In the genomic region with DNA sequence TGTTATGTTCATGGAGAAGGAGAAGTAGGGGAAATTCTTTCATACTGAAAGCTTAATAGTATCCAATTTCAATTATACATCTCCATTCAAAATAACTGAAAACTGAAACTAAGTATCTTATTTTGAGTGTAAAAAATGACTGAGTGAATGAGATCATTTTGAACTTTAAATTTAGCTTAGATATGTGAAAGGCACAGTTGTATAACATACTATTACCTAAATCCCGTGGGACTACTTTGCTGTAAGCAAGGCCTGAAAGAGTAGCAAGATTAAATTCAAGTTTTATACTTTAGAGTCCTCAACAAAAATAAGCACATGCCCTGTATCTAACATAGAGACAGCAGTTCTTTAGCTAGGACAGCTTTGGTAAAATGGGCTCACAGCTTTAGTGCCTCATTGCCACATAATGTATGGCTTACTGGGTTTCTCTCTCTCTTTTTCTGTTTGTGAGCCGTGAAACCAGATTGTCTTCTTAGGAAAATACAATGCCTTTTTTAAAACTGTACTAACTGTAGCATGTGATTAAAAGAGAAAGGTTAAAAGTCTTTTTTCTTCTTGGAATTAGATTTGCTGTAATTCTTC, we compare ENCODE assay signal across 21 cellular contexts.
"Had no signal": no experiment of that assay in that cellular context is flagged by ENCODE, and none has a peak within 500 bp of the region (broad histone marks: within the 10 kb centered on the region; RNA-seq: fewer than 3 reads in every experiment).

No MANE protein-coding gene starts in this region.

- H3K27ac ChIP-seq: breast epithelium, foreskin keratinocyte, suprapubic skin had no signal

- H3K27me3 ChIP-seq: breast epithelium, foreskin keratinocyte, suprapubic skin had no signal

- ATAC-seq: foreskin keratinocyte; left ventricle myocardium superior; natural killer cell; right cardiac atrium; stimulated activated naive CD8-positive, alpha-beta T cell treated with anti-CD3 and anti-CD28 coated beads, Interleukin-15, Interleukin-2, amounts not matched to agents 100 U/mL and 50 U/mL, for 24 hours had no signal

- H3K36me3 ChIP-seq: breast epithelium, suprapubic skin had no signal

- H3K4me1 ChIP-seq: breast epithelium, foreskin keratinocyte, suprapubic skin had no signal

- H3K4me3 ChIP-seq: breast epithelium, suprapubic skin had no signal

- H3K9me3 ChIP-seq: breast epithelium, suprapubic skin had no signal

- DNase-seq: activated CD4-positive, alpha-beta T cell treated with anti-CD3 and anti-CD28 coated beads, Interleukin-2, amount 10 ng/mL, durations not matched to agents 7 days and 5 days; activated CD8-positive, alpha-beta memory T cell treated with anti-CD3 and anti-CD28 coated beads for 24 hours; activated naive CD4-positive, alpha-beta T cell; activated naive CD8-positive, alpha-beta T cell treated with anti-CD3 and anti-CD28 coated beads, Interleukin-2, amount 10 ng/mL, durations not matched to agents 7 days and 5 days; aorta; cerebellar nuclear complex; effector memory CD4-positive, alpha-beta T cell; foreskin keratinocyte; kidney glomerular epithelial cell; left ventricle myocardium superior; mesenchymal stem cell; natural killer cell; nucleus accumbens; right cardiac atrium; small intestine; stimulated activated CD4-positive, alpha-beta T cell treated with anti-CD3 and anti-CD28 coated beads, Interleukin-4, amount 100 ng/mL, for 4 hours; stimulated activated CD8-positive, alpha-beta memory T cell treated with anti-CD3 and anti-CD28 coated beads, Interleukin-4, amount 100 ng/mL, for 48 hours; stimulated activated naive CD8-positive, alpha-beta T cell treated with anti-CD3 and anti-CD28 coated beads, Interleukin-15, Interleukin-2, amounts not matched to agents 100 U/mL and 50 U/mL, for 24 hours; T-helper 9 cell had no signal

- FAIRE-seq: small intestine had no signal
